26 cellular contexts compared by ENCODE assay signal in the genomic region with DNA sequence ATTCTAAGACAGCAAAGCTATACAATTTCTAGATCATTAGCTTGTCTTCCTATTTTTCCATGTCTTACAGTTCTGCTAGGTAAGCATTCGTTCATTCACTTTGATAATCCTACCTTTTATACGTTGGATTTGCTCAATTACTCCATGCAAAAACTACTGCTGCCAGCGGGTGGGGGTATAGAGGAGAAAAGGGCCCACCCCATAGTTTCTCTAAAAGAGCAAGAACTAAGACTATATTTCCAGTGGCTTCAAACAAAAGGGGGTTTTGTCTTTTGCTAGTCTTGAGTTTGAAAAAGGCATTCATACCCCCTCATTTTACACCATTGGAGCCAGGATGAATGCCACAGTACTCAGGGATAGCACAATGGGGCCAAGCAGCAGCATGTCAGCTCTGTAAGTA.
A peak's percentile ranks its signal among the peaks of the same experiment; 100 is the strongest.
DNase-seq lines count a peak whose midpoint lies in the region; ATAC-seq and TF ChIP-seq lines count a peak whose summit lies in the region.
"Had no signal": no experiment of that assay in that cellular context is flagged by ENCODE, and none has a peak within 500 bp of the region (broad histone marks: within the 10 kb centered on the region; RNA-seq: fewer than 3 reads in every experiment).

No MANE protein-coding gene starts in this region.

- H3K9me3 ChIP-seq in transverse colon = no peaks in the 10 kb centered on the region
- H3K9me3 ChIP-seq: SJSA1 had no signal

- no peak overlapping the region for H3K27ac Mint-ChIP-seq in endothelial cell (ENCODE audit: unreplicated experiment)
- H3K27ac Mint-ChIP-seq in progenitor cell of endocrine pancreas = no peak overlapping the region
- no peak overlapping the region for H3K27ac Mint-ChIP-seq in activated naive CD4-positive, alpha-beta T cell treated with anti-CD3 and anti-CD28 coated beads, Interleukin-2, amount 50 U/mL, for 72 hours
- H3K27ac Mint-ChIP-seq: HFFc6; natural killer cell; stimulated activated naive CD8-positive, alpha-beta T cell treated with anti-CD3 and anti-CD28 coated beads, Interleukin-15, amount 100 ng/mL, for 72 hours had no signal

- in situ Hi-C loops in transverse colon (cut with MboI; ENCODE audit: low pct_ligation_motif_present in 1 of 4, low pct_unique_long_range_greater_than_20kb in 1 of 4, low sequenced_read_pairs in 3 of 4) = no loop called here

- intact Hi-C loops in transverse colon (cut with DNase I; ENCODE audit: low total_unique reads) = no loop called here

- no peaks in the 10 kb centered on the region for H3K4me1 ChIP-seq in transverse colon
- H3K4me1 ChIP-seq: BLaER1 treated with 17β-estradiol and CSF1 and Interleukin-3, amounts not matched to agents 10 nM and 100 nM; SJSA1 had no signal

- no peak overlapping the region for H3K4me3 ChIP-seq in NB4 (ENCODE audit: low read depth, low read length)
- no peak overlapping the region for H3K4me3 ChIP-seq in transverse colon
- H3K4me3 ChIP-seq: BLaER1 treated with 17β-estradiol and CSF1 and Interleukin-3, amounts not matched to agents 10 nM and 100 nM; K562; PC-9; SJSA1 had no signal

- no peaks in the 10 kb centered on the region for H3K36me3 Mint-ChIP-seq in endothelial cell (ENCODE audit: low read depth, unreplicated experiment)
- no peaks in the 10 kb centered on the region for H3K36me3 Mint-ChIP-seq in progenitor cell of endocrine pancreas (ENCODE audit: insufficient read depth)
- peaks cover 0 to 5% of the 10 kb centered on the region in 2 donors for H3K36me3 Mint-ChIP-seq in activated naive CD4-positive, alpha-beta T cell treated with anti-CD3 and anti-CD28 coated beads, Interleukin-2, amount 50 U/mL, for 72 hours
- H3K36me3 Mint-ChIP-seq: natural killer cell had no signal

- H3K27me3 Mint-ChIP-seq in endothelial cell (ENCODE audit: unreplicated experiment) (no peaks in the 10 kb centered on the region), progenitor cell of endocrine pancreas (no peaks in the 10 kb centered on the region)

- H3K36me3 ChIP-seq in transverse colon = no peaks in the 10 kb centered on the region
- H3K36me3 ChIP-seq: BLaER1 treated with 17β-estradiol and CSF1 and Interleukin-3, amounts not matched to agents 10 nM and 100 nM; SJSA1 had no signal

- no peaks in the 10 kb centered on the region for H3K9me3 Mint-ChIP-seq in endothelial cell (ENCODE audit: unreplicated experiment)
- peaks cover 3% of the 10 kb centered on the region for H3K9me3 Mint-ChIP-seq in progenitor cell of endocrine pancreas (ENCODE audit: low read depth)
- H3K9me3 Mint-ChIP-seq in activated naive CD4-positive, alpha-beta T cell treated with anti-CD3 and anti-CD28 coated beads, Interleukin-2, amount 50 U/mL, for 72 hours = peaks cover 4 to 9% of the 10 kb centered on the region in 2 donors
- H3K9me3 Mint-ChIP-seq: HFFc6 had no signal

- H3K4me1 Mint-ChIP-seq in endothelial cell (ENCODE audit: unreplicated experiment) (no peaks in the 10 kb centered on the region), progenitor cell of endocrine pancreas (ENCODE audit: low read depth) (no peaks in the 10 kb centered on the region)
- H3K4me1 Mint-ChIP-seq: natural killer cell; stimulated activated naive CD8-positive, alpha-beta T cell treated with anti-CD3 and anti-CD28 coated beads, Interleukin-15, amount 100 ng/mL, for 72 hours had no signal

- no peak for ATAC-seq in HG03432 (IDR thresholded peaks at IDR 0.05; ENCODE audit: unreplicated experiment)
- ATAC-seq in activated naive CD4-positive, alpha-beta T cell treated with anti-CD3 and anti-CD28 coated beads, Interleukin-2, amount 50 U/mL, for 72 hours = no peak
- ATAC-seq: K562; natural killer cell; stimulated activated naive CD8-positive, alpha-beta T cell treated with anti-CD3 and anti-CD28 coated beads, Interleukin-15, amount 100 ng/mL, for 72 hours had no signal

- DNase-seq in NCI-H1694 treated with DMSO at 0.1 percent for 48 hours (lab: John Stamatoyannopoulos, UW) = peak; percentile 12
- DNase-seq in NCI-H1694 (lab: John Stamatoyannopoulos, UW) = no peak
- no peak for DNase-seq in NB4 (ENCODE audit: low read depth)
- DNase-seq in endothelial cell (ENCODE audit: low spot score) = peak; percentile 27
- no peak for DNase-seq in progenitor cell of endocrine pancreas (ENCODE audit: low spot score, unreplicated experiment)
- no peak for DNase-seq in transverse colon
- no peak for DNase-seq in activated naive CD4-positive, alpha-beta T cell treated with anti-CD3 and anti-CD28 coated beads, Interleukin-2, amount 50 U/mL, for 72 hours (ENCODE audit: low spot score in 2 of 2)
- DNase-seq: activated CD4-positive, alpha-beta T cell treated with anti-CD3 and anti-CD28 coated beads, Interleukin-2, amount 50 U/mL, for 48 hours; activated naive CD4-positive, alpha-beta T cell treated with Interleukin-2 at 50 U/mL for 16 hours; activated T-cell treated with anti-CD3 and anti-CD28 coated beads for 4 hours; HFFc6; natural killer cell; NCI-H1048; NCI-H2107; NCI-H526 treated with DMSO at 0.1 percent for 48 hours; PC-9; posterior cingulate gyrus; small intestine; stimulated activated CD4-positive, alpha-beta T cell treated with anti-CD3 and anti-CD28 coated beads, Interleukin-2, amount 100 ng/mL, for 48 hours; stimulated activated naive CD8-positive, alpha-beta T cell treated with anti-CD3 and anti-CD28 coated beads, Interleukin-15, amount 100 ng/mL, for 72 hours; T-helper 2 cell had no signal

- no peak for TF ChIP-seq EP300 in transverse colon (IDR thresholded peaks at IDR 0.05; ENCODE audit: low read depth)

- H3K4me3 Mint-ChIP-seq in endothelial cell (ENCODE audit: unreplicated experiment) = no peak overlapping the region
- H3K4me3 Mint-ChIP-seq in progenitor cell of endocrine pancreas (ENCODE audit: low read depth) = no peak overlapping the region
- H3K4me3 Mint-ChIP-seq: HFFc6; natural killer cell; stimulated activated naive CD8-positive, alpha-beta T cell treated with anti-CD3 and anti-CD28 coated beads, Interleukin-15, amount 100 ng/mL, for 72 hours had no signal

- H3K27ac ChIP-seq in transverse colon = no peak overlapping the region
- H3K27ac ChIP-seq: BLaER1 treated with 17β-estradiol and CSF1 and Interleukin-3, amounts not matched to agents 10 nM and 100 nM; PC-9; SJSA1; VCaP had no signal

- peak; percentile 11 for TF ChIP-seq CTCF in NB4 (IDR thresholded peaks at IDR 0.05; ENCODE audit: low read depth, low read length)
- peak; percentile 37 for TF ChIP-seq CTCF in endothelial cell (IDR thresholded peaks at IDR 0.05; ENCODE audit: unreplicated experiment)
- TF ChIP-seq CTCF in progenitor cell of endocrine pancreas (IDR thresholded peaks at IDR 0.05; ENCODE audit: unreplicated experiment) = peak; percentile 36
- TF ChIP-seq CTCF in transverse colon (IDR thresholded peaks at IDR 0.05) = no peak

- 69 to 75% methylated on average over 2 to 3 of the region's 3 CpGs for WGBS in transverse colon (ENCODE audit: low coverage in 1 of 2), 2 donors

- H3K27me3 ChIP-seq in transverse colon = no peaks in the 10 kb centered on the region
- H3K27me3 ChIP-seq: BLaER1 treated with 17β-estradiol and CSF1 and Interleukin-3, amounts not matched to agents 10 nM and 100 nM; SJSA1 had no signal

- no peak for TF ChIP-seq POLR2A in NB4 (IDR thresholded peaks at IDR 0.05; ENCODE audit: extremely low read depth, insufficient read length)
- no peak for TF ChIP-seq POLR2A in transverse colon (IDR thresholded peaks at IDR 0.05)

Comparison
In these comparisons a context has a peak if more than half of its experiments do, and no peak if none do; other contexts are left out.
1. DNase-seq: peak in NCI-H1694 treated with DMSO at 0.1 percent for 48 hours (single experiment) and endothelial cell (single experiment); none in NCI-H1694 (single experiment), NB4 (single experiment), progenitor cell of endocrine pancreas (single experiment), transverse colon (single experiment) and activated naive CD4-positive, alpha-beta T cell treated with anti-CD3 and anti-CD28 coated beads, Interleukin-2, amount 50 U/mL, for 72 hours (0 of 2).
2. CTCF ChIP-seq: peak in NB4 (single experiment), endothelial cell (single experiment) and progenitor cell of endocrine pancreas (single experiment); none in transverse colon (0 of 5).